1 cellular context compared by ENCODE assay signal in genomic region chr16:1773703-1774455, GRCh38.
TF ChIP-seq lines count a peak whose summit lies in the region.

No MANE protein-coding gene starts in this region.

TF ChIP-seq in endothelial cell of umbilical vein, 7 proteins besides CTCF, POLR2A, EP300 and RAD21:
- TF ChIP-seq POLR2AphosphoS5 (IDR thresholded peaks at IDR 0.05; ENCODE audit: insufficient read depth, low read depth, low read length) (no peak), FOS (IDR thresholded peaks at IDR 0.05; ENCODE audit: borderline replicate concordance, insufficient read depth, low read length) (no peak), EZH2 (IDR thresholded peaks at IDR 0.05; ENCODE audit: borderline replicate concordance, low read depth, low read length, severe bottlenecking) (no peak), MAX (IDR thresholded peaks at IDR 0.05; ENCODE audit: insufficient read depth, insufficient read length) (no peak), GATA2 (IDR thresholded peaks at IDR 0.05; ENCODE audit: insufficient read depth, insufficient read length, low read depth, low read length) (no peak), MYC (IDR thresholded peaks at IDR 0.05; ENCODE audit: low read depth, low read length) (no peak), JUN (IDR thresholded peaks at IDR 0.05; ENCODE audit: borderline replicate concordance, insufficient read depth, insufficient read length, low read depth) (no peak)
